19 cellular contexts compared by ENCODE assay signal in genomic region chr17:44960654-44961053, GRCh38. TPM values are rescaled to one million over a fixed set of nuclear protein-coding genes. Genes with fewer than 3 reads are reported as not detected.
DNase-seq lines count a peak whose midpoint lies in the region; ATAC-seq and TF ChIP-seq lines count a peak whose summit lies in the region.
"Had no signal": no experiment of that assay in that cellular context is flagged by ENCODE, and none has a peak within 500 bp of the region (broad histone marks: within the 10 kb centered on the region; RNA-seq: fewer than 3 reads in every experiment).

No MANE protein-coding gene starts in this region.

- no peak overlapping the region for H3K27ac ChIP-seq in PC-3 (ENCODE audit: low read length)
- H3K27ac ChIP-seq: coronary artery, right lobe of liver, vagina had no signal

- no peaks in the 10 kb centered on the region for H3K36me3 ChIP-seq in PC-3 (ENCODE audit: low read depth, low read length)
- H3K36me3 ChIP-seq: right lobe of liver, vagina had no signal

- no peaks in the 10 kb centered on the region for H3K9me2 ChIP-seq in PC-3 (replicated peaks; ENCODE audit: low read length)

- no peak overlapping the region for H3K4me3 ChIP-seq in PC-3 (ENCODE audit: low read length)
- H3K4me3 ChIP-seq: right lobe of liver had no signal

- no peaks in the 10 kb centered on the region for H3F3A ChIP-seq in PC-3 (ENCODE audit: low read length, unreplicated experiment)

- POLR2A ChIA-PET in PC-3 (lab: Charles Lee; ENCODE audit: unreplicated experiment): no interaction called here

- H3K4me1 ChIP-seq in PC-3 (ENCODE audit: insufficient read depth, low read length): peaks cover 5% of the 10 kb centered on the region; the same call in 1 of the 2 replicates

- ATAC-seq in PC-3 (peak; percentile 54), GM21515 (IDR thresholded peaks at IDR 0.05; ENCODE audit: unreplicated experiment) (no peak)
- ATAC-seq: Panc1 had no signal

- no peak overlapping the region for H2AFZ ChIP-seq in PC-3 (ENCODE audit: low read length)

- no peak overlapping the region for H3K9ac ChIP-seq in PC-3 (ENCODE audit: low read length)

- no peaks in the 10 kb centered on the region for H3K79me2 ChIP-seq in PC-3 (ENCODE audit: low read length)

- H3K27me3 ChIP-seq in PC-3 (ENCODE audit: low read length): no peaks in the 10 kb centered on the region
- H3K27me3 ChIP-seq: vagina had no signal

- no peaks in the 10 kb centered on the region for H4K20me1 ChIP-seq in PC-3 (ENCODE audit: low read length)

- no peaks in the 10 kb centered on the region for H3K9me3 ChIP-seq in PC-3 (ENCODE audit: low read length)
- H3K9me3 ChIP-seq: right lobe of liver, vagina had no signal

- no TSS peak for BruUV-seq in PC-3 (replicated peaks; lab: Mats Ljungman, UMichigan)

- no peak for TF ChIP-seq CTCF in PC-3 (conservative IDR thresholded peaks at IDR 0.05; ENCODE audit: low read depth, low read length)

- peak; percentile 28 for DNase-seq in D341Med (ENCODE audit: low spot score)
- peak; percentile 36 for DNase-seq in PC-3
- peak; percentile 45 for DNase-seq in glomerular visceral epithelial cell (ENCODE audit: extremely low spot score)
- DNase-seq in renal cortical epithelial cell (ENCODE audit: low read depth): peak; percentile 27
- no peak for DNase-seq in NCI-H345 treated with DMSO at 0.1 percent for 48 hours (lab: John Stamatoyannopoulos, UW; ENCODE audit: unreplicated experiment)
- no peak for DNase-seq in CD1c-positive myeloid dendritic cell (ENCODE audit: extremely low spot score)
- DNase-seq: activated naive CD4-positive, alpha-beta T cell treated with anti-CD3 and anti-CD28 coated beads for 36 hours; foreskin melanocyte; GDM1; KBM-7; NCI-H1092; NCI-H2107; NCI-H774 had no signal

- intact Hi-C loops in PC-3 (cut with micrococcal nuclease): no loop called here

- CTCF ChIA-PET in PC-3 (lab: Charles Lee): no interaction called here

- H3K4me2 ChIP-seq in PC-3 (ENCODE audit: low read length): no peak overlapping the region

RNA-seq across cellular contexts. Expression of gene C1QL1, which starts 7.4 kb away (rescaled TPM):
- total RNA-seq in PC-3 (2014; rRNA removed) (2.8 and 4.1 TPM in 2 replicates), renal cortical epithelial cell (0.35 and 0.45 TPM in 2 replicates)
- total RNA-seq: epithelial cell of proximal tubule had no signal

RNA-seq across cellular contexts. Expression of gene KIF18B, which starts 13.1 kb away (rescaled TPM):
- total RNA-seq in PC-3 (2014; rRNA removed): 25.0 and 28.5 TPM in 2 replicates
- total RNA-seq in renal cortical epithelial cell: 0.15 and 0.87 TPM in 2 replicates

RNA-seq across cellular contexts. Expression of gene GFAP, which starts 45.4 kb away (rescaled TPM):
- total RNA-seq in PC-3 (2014; rRNA removed) (0.29 and 0.46 TPM in 2 replicates), renal cortical epithelial cell (1.2 and 8.2 TPM in 2 replicates)
- total RNA-seq: activated naive CD4-positive, alpha-beta T cell treated with anti-CD3 and anti-CD28 coated beads for 36 hours; vagina had no signal

Comparison
In these comparisons a context has a peak if more than half of its experiments do, and no peak if none do; other contexts are left out.
1. DNase-seq: peak in D341Med (single experiment), PC-3 (single experiment), glomerular visceral epithelial cell (single experiment) and renal cortical epithelial cell (single experiment); none in NCI-H345 treated with DMSO at 0.1 percent for 48 hours (single experiment) and CD1c-positive myeloid dendritic cell (single experiment).
2. RNA of gene KIF18B, which starts 13.1 kb away (total RNA-seq): 25.0 to 28.5 TPM in PC-3; 0.15 to 0.87 TPM in renal cortical epithelial cell; every median in the first group is over 10 times any median in the second.